ENCODE assay signal across 26 cellular contexts in the genomic region with DNA sequence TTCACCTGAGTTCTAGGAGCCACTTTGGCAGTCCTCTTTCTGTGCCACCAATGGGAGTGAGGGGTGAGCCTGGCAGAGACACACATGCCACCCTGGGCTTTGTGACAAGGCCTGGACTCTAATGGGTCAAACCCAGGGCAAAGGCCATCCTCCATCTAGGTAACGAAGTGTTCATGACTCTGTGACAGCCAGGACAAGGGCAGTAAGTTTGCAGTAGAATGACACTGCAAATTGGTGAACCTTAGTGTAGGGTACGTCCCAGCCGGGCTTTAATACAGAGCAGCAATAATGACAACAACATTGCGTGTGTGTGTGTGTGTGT.
"Had no signal": no experiment of that assay in that cellular context is flagged by ENCODE, and none has a peak within 500 bp of the region (broad histone marks: within the 10 kb centered on the region; RNA-seq: fewer than 3 reads in every experiment).

No MANE protein-coding gene starts in this region.

- H3K4me3 ChIP-seq: neural progenitor cell, smooth muscle cell, testis had no signal

- H3K4me3 Mint-ChIP-seq: activated CD4-positive, alpha-beta T cell treated with anti-CD3 and anti-CD28 coated beads, Interleukin-2, amount 10 ng/mL, durations not matched to agents 7 days and 5 days; activated CD8-positive, alpha-beta memory T cell treated with anti-CD3 and anti-CD28 coated beads, Interleukin-2, amount 10 ng/mL, durations not matched to agents 7 days and 5 days; activated CD8-positive, alpha-beta T cell treated with anti-CD3 and anti-CD28 coated beads for 36 hours; activated naive CD8-positive, alpha-beta T cell treated with anti-CD3 and anti-CD28 coated beads, Interleukin-2, amount 50 U/mL, for 24 hours; activated T-helper 1 cell treated with anti-CD3 and anti-CD28 coated beads, Interleukin-12 subunit alpha, Interleukin-12 subunit beta, Interleukin-2, Interleukin-4 antibody, amounts not matched to agents 30 ng/mL and 10 ng/mL and 1 ng/mL, durations not matched to agents 14 hours and 24 hours and 36 hours; brain; naive thymus-derived CD4-positive, alpha-beta T cell; neural progenitor cell; type B pancreatic cell had no signal

- ATAC-seq: activated CD8-positive, alpha-beta memory T cell treated with anti-CD3 and anti-CD28 coated beads, Interleukin-2, amount 10 ng/mL, durations not matched to agents 7 days and 5 days; activated CD8-positive, alpha-beta T cell treated with anti-CD3 and anti-CD28 coated beads for 36 hours; activated naive CD8-positive, alpha-beta T cell treated with anti-CD3 and anti-CD28 coated beads, Interleukin-2, amount 50 U/mL, for 24 hours; esophagus mucosa; naive thymus-derived CD4-positive, alpha-beta T cell had no signal

- H3K27ac ChIP-seq: neural progenitor cell, testis, VCaP had no signal

- H3K27me3 Mint-ChIP-seq: brain, type B pancreatic cell had no signal

- H3K36me3 Mint-ChIP-seq: activated CD8-positive, alpha-beta memory T cell treated with anti-CD3 and anti-CD28 coated beads, Interleukin-2, amount 10 ng/mL, durations not matched to agents 7 days and 5 days; brain; naive thymus-derived CD4-positive, alpha-beta T cell; neural progenitor cell; type B pancreatic cell had no signal

- H3K27ac Mint-ChIP-seq: activated CD4-positive, alpha-beta T cell treated with anti-CD3 and anti-CD28 coated beads, Interleukin-2, amount 10 ng/mL, durations not matched to agents 7 days and 5 days; activated CD8-positive, alpha-beta memory T cell treated with anti-CD3 and anti-CD28 coated beads, Interleukin-2, amount 10 ng/mL, durations not matched to agents 7 days and 5 days; activated CD8-positive, alpha-beta T cell treated with anti-CD3 and anti-CD28 coated beads for 36 hours; activated naive CD8-positive, alpha-beta T cell treated with anti-CD3 and anti-CD28 coated beads, Interleukin-2, amount 50 U/mL, for 24 hours; activated T-helper 1 cell treated with anti-CD3 and anti-CD28 coated beads, Interleukin-12 subunit alpha, Interleukin-12 subunit beta, Interleukin-2, Interleukin-4 antibody, amounts not matched to agents 30 ng/mL and 10 ng/mL and 1 ng/mL, durations not matched to agents 14 hours and 24 hours and 36 hours; naive thymus-derived CD4-positive, alpha-beta T cell; neural progenitor cell; type B pancreatic cell had no signal

- H3K4me1 ChIP-seq: neural progenitor cell had no signal

- H3K27me3 ChIP-seq: neural progenitor cell, testis had no signal

- H3K36me3 ChIP-seq: neural progenitor cell had no signal

- H3K4me1 Mint-ChIP-seq: activated CD4-positive, alpha-beta T cell treated with anti-CD3 and anti-CD28 coated beads, Interleukin-2, amount 10 ng/mL, durations not matched to agents 7 days and 5 days; activated CD8-positive, alpha-beta memory T cell treated with anti-CD3 and anti-CD28 coated beads, Interleukin-2, amount 10 ng/mL, durations not matched to agents 7 days and 5 days; brain; naive thymus-derived CD4-positive, alpha-beta T cell; neural progenitor cell had no signal

- DNase-seq: activated CD4-positive, alpha-beta T cell treated with anti-CD3 and anti-CD28 coated beads, Interleukin-2, amount 10 ng/mL, durations not matched to agents 7 days and 5 days; activated CD4-positive, CD25-positive, alpha-beta regulatory T cell treated with anti-CD3 and anti-CD28 coated beads, Interleukin-2, amount 50 U/mL, for 72 hours; activated CD8-positive, alpha-beta memory T cell treated with anti-CD3 and anti-CD28 coated beads, Interleukin-2, amount 10 ng/mL, durations not matched to agents 7 days and 5 days; activated CD8-positive, alpha-beta T cell treated with anti-CD3 and anti-CD28 coated beads for 36 hours; activated gamma-delta T cell; activated naive CD4-positive, alpha-beta T cell treated with anti-CD3 and anti-CD28 coated beads, Interleukin-2, amount 50 U/mL, for 16 hours; activated naive CD8-positive, alpha-beta T cell treated with anti-CD3 and anti-CD28 coated beads, Interleukin-2, amount 50 U/mL, for 24 hours; anterior cingulate cortex; central memory CD4-positive, alpha-beta T cell; effector memory CD4-positive, alpha-beta T cell; hypothalamus; mesendoderm; naive thymus-derived CD4-positive, alpha-beta T cell; posterior cingulate gyrus; stimulated activated CD4-positive, alpha-beta T cell treated with anti-CD3 and anti-CD28 coated beads, Interleukin-15, amount 100 ng/mL, for 24 hours; stimulated activated CD4-positive, alpha-beta T cell treated with anti-CD3 and anti-CD28 coated beads, Interleukin-2, amount 100 ng/mL, for 48 hours; stimulated activated CD8-positive, alpha-beta memory T cell treated with anti-CD3 and anti-CD28 coated beads, Interleukin-4, amount 100 ng/mL, for 48 hours; stimulated activated naive CD4-positive, alpha-beta T cell; testis had no signal

- H3K9me3 Mint-ChIP-seq: activated CD4-positive, alpha-beta T cell treated with anti-CD3 and anti-CD28 coated beads, Interleukin-2, amount 10 ng/mL, durations not matched to agents 7 days and 5 days; activated CD8-positive, alpha-beta T cell treated with anti-CD3 and anti-CD28 coated beads for 36 hours; activated naive CD8-positive, alpha-beta T cell treated with anti-CD3 and anti-CD28 coated beads, Interleukin-2, amount 50 U/mL, for 24 hours; activated T-helper 1 cell treated with anti-CD3 and anti-CD28 coated beads, Interleukin-12 subunit alpha, Interleukin-12 subunit beta, Interleukin-2, Interleukin-4 antibody, amounts not matched to agents 30 ng/mL and 10 ng/mL and 1 ng/mL, durations not matched to agents 14 hours and 24 hours and 36 hours; brain; naive thymus-derived CD4-positive, alpha-beta T cell; neural progenitor cell; type B pancreatic cell had no signal

- H3K9me3 ChIP-seq: testis had no signal
